Comparison of ENCODE assay signal across 16 cellular contexts in the genomic region with DNA sequence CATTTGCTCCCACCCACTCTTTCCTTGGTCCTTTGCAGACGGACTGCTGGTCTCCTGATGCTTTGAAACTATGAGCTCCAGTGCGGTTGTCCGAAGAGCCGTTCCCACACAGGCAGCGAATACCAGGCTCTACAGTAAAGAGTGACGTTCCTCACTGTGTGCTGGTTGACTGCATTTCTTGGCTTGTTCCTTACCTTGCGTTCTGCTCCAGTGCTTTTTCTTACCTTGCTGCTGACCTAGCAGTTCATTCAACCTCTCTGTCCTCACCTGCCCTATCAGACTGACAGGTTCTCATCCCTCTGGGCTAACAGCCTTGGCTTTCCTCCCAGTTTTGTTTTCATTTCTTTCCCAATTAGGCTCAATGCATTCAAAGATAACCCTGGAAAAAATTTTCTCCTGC.
A peak's percentile ranks its signal among the peaks of the same experiment; 100 is the strongest.
DNase-seq lines count a peak whose midpoint lies in the region; ATAC-seq and TF ChIP-seq lines count a peak whose summit lies in the region.
"Had no signal": no experiment of that assay in that cellular context is flagged by ENCODE, and none has a peak within 500 bp of the region (broad histone marks: within the 10 kb centered on the region; RNA-seq: fewer than 3 reads in every experiment).

No MANE protein-coding gene starts in this region.

- no peak for ATAC-seq in foreskin keratinocyte
- ATAC-seq in aorta (ENCODE audit: low FRiP score) = no peak
- ATAC-seq: SK-N-SH treated with all-trans-retinoic acid at 6 μM for 48 hours had no signal

- H3K36me3 ChIP-seq in aorta (ENCODE audit: control insufficient read depth in 1 of 2, insufficient read depth in 2 of 2, low read length in 1 of 2) (no peaks in the 10 kb centered on the region), MM.1S (replicated peaks; ENCODE audit: insufficient read depth, low read length) (no peaks in the 10 kb centered on the region)
- H3K36me3 ChIP-seq: Peyer's patch had no signal

- 0 out of 2 replicates have a peak, but pooled peaks cover 3% of the 10 kb centered on the region for H3K79me2 ChIP-seq in MM.1S (ENCODE audit: low read length)

- no peak overlapping the region for H3K4me3 ChIP-seq in aorta (ENCODE audit: low read length in 2 of 2)
- H3K4me3 ChIP-seq in MM.1S (ENCODE audit: low read length) = no peak overlapping the region
- H3K4me3 ChIP-seq: Peyer's patch had no signal

- intact Hi-C loops in aorta (cut with DNase I) = no loop called here

- no peaks in the 10 kb centered on the region for H4K20me1 ChIP-seq in MM.1S (ENCODE audit: insufficient read depth, low read length)

- DNase-seq in G401 (ENCODE audit: low spot score) (peak; percentile 36), NCI-H1105 treated with DMSO at 0.1 percent for 48 hours (lab: John Stamatoyannopoulos, UW) (peak; percentile 71), RPMI8226 (peak; percentile 89), kidney glomerular epithelial cell (lab: John Stamatoyannopoulos, UW) (peak; percentile 43), KG1 (lab: John Stamatoyannopoulos, UW) (no peak), foreskin keratinocyte (no peak), aorta (no peak), MM.1S (no peak)
- DNase-seq: DMS53, HCEC 1CT, NCI-H1436 treated with DMSO at 0.1 percent for 48 hours, NCI-H510A, Peyer's patch, SHP77, T-helper 1 cell had no signal

- peaks cover 14% of the 10 kb centered on the region for H3F3A ChIP-seq in MM.1S (ENCODE audit: insufficient read depth, low read length)

- H3K4me2 ChIP-seq in MM.1S (ENCODE audit: low read depth, low read length) = no peak overlapping the region

- no peaks in the 10 kb centered on the region for H3K27me3 ChIP-seq in foreskin keratinocyte
- no peaks in the 10 kb centered on the region for H3K27me3 ChIP-seq in aorta (ENCODE audit: control insufficient read depth in 1 of 2, insufficient read depth in 2 of 2, low read length in 1 of 2)
- H3K27me3 ChIP-seq in MM.1S (replicated peaks; ENCODE audit: insufficient read depth, low read length) = no peaks in the 10 kb centered on the region
- H3K27me3 ChIP-seq: Peyer's patch had no signal

- H3K4me1 ChIP-seq in foreskin keratinocyte = no peaks in the 10 kb centered on the region
- H3K4me1 ChIP-seq in aorta (ENCODE audit: control insufficient read depth in 1 of 2, insufficient read depth in 2 of 2, low read length in 2 of 2) = no peaks in the 10 kb centered on the region
- peaks cover 36% of the 10 kb centered on the region for H3K4me1 ChIP-seq in MM.1S (ENCODE audit: low read length)
- H3K4me1 ChIP-seq: Peyer's patch had no signal

- no peak overlapping the region for H3K9ac ChIP-seq in MM.1S (ENCODE audit: low read length)

- in situ Hi-C loops in G401 (cut with HindIII; ENCODE audit: low sequenced_read_pairs) = no loop called here

- H3K9me2 ChIP-seq in MM.1S (replicated peaks; ENCODE audit: insufficient read depth, low read length) = no peaks in the 10 kb centered on the region

- 70 to 73% methylated on average over 7 of the region's 7 CpGs for WGBS in aorta, 2 donors

- H2AFZ ChIP-seq in MM.1S (ENCODE audit: low read length) = no peak overlapping the region

- H3K9me3 ChIP-seq in aorta (ENCODE audit: control insufficient read depth, low read length) = peaks cover 2% of the 10 kb centered on the region
- H3K9me3 ChIP-seq in MM.1S (replicated peaks; ENCODE audit: insufficient read depth, low read length) = no peaks in the 10 kb centered on the region
- H3K9me3 ChIP-seq: Peyer's patch had no signal

- no peak overlapping the region for H3K27ac ChIP-seq in foreskin keratinocyte
- H3K27ac ChIP-seq in aorta (ENCODE audit: low read depth in 1 of 2, low read length in 2 of 2) = no peak overlapping the region
- H3K27ac ChIP-seq in MM.1S (ENCODE audit: low read length) = no peak overlapping the region
- H3K27ac ChIP-seq: Peyer's patch had no signal

- no peak for TF ChIP-seq CTCF in foreskin keratinocyte (conservative IDR thresholded peaks at IDR 0.05)
- TF ChIP-seq CTCF in MM.1S (IDR thresholded peaks at IDR 0.05; ENCODE audit: low read length) = no peak

Comparison
In these comparisons a context has a peak if more than half of its experiments do, and no peak if none do; other contexts are left out.
1. DNase-seq: peak in G401 (single experiment), NCI-H1105 treated with DMSO at 0.1 percent for 48 hours (single experiment), RPMI8226 (single experiment) and kidney glomerular epithelial cell (single experiment); none in KG1 (single experiment), foreskin keratinocyte (0 of 2), aorta (0 of 2) and MM.1S (single experiment).